11 cellular contexts compared by ENCODE assay signal in the genomic region with DNA sequence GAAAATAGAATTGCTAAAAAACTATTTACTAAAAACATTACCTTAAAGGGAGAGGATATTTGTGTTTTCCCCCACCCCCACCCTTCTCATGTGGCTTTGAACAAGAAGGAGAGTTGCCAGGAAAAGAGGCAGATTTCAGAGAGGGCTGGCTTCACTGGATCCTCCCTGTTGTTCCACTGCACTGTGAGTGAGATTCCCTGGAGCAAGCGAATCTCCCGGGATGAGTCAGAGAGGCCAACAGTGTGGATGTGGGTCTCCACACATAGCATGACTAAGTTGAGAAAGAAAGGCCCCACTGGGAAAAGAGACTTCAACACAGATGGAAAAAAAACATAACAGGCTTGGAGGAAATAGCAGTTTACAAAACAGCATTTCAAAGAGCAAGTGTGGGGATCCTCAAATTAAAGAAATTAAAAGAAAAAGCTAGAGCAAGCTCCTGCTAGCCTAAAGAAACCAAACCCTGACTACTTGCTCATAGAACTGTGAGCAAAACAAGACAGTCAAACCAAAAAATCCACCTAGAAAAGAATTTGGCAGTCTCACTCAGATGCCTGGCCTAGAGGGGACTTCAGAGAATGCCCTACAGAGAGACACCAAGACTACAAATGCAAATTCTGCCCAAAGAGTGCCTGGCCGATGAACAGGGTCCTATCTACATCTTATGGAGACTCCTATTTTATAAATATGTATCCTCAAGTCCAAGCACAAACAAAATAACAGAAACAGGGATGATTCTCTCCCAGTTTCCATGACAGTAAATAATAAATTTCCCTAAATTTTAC. TPM values are rescaled to one million over a fixed set of nuclear protein-coding genes. Genes with fewer than 3 reads are reported as not detected.
DNase-seq lines count a peak whose midpoint lies in the region; ATAC-seq and TF ChIP-seq lines count a peak whose summit lies in the region.
"Had no signal": no experiment of that assay in that cellular context is flagged by ENCODE, and none has a peak within 500 bp of the region (broad histone marks: within the 10 kb centered on the region; RNA-seq: fewer than 3 reads in every experiment).

No MANE protein-coding gene starts in this region.

- no peaks in the 10 kb centered on the region for H3K9me3 Mint-ChIP-seq in GM23338
- no peaks in the 10 kb centered on the region for H3K9me3 Mint-ChIP-seq in activated CD4-positive, alpha-beta T cell treated with anti-CD3 and anti-CD28 coated beads, Interleukin-2, amount 10 ng/mL, durations not matched to agents 7 days and 5 days
- H3K9me3 Mint-ChIP-seq: nephron progenitor cell had no signal

- TF ChIP-seq POLR2A in heart left ventricle (IDR thresholded peaks at IDR 0.05) = peak in 1 of 2 donors; percentile 34

- H3K4me3 Mint-ChIP-seq in GM23338 = no peak overlapping the region; the same call in 2 of the 3 replicates
- H3K4me3 Mint-ChIP-seq in activated CD4-positive, alpha-beta T cell treated with anti-CD3 and anti-CD28 coated beads, Interleukin-2, amount 10 ng/mL, durations not matched to agents 7 days and 5 days = no peak overlapping the region
- H3K4me3 Mint-ChIP-seq: activated naive CD8-positive, alpha-beta T cell; nephron progenitor cell had no signal

- H3K9me3 ChIP-seq in adipocyte (ENCODE audit: control insufficient read depth, low read length) (no peaks in the 10 kb centered on the region), heart left ventricle (no peaks in the 10 kb centered on the region)
- H3K9me3 ChIP-seq: Peyer's patch had no signal

- intact Hi-C loops in heart left ventricle (cut with DNase I) = loop anchor here (1.0 to 10.0 kb wide), 18 partner anchors 32 to 334 kb away; a partner anchor contains a TSS

- DNase-seq in GM23338 (ENCODE audit: low spot score) = no peak
- DNase-seq in adipocyte (ENCODE audit: low read depth) = peak; percentile 97
- DNase-seq in heart left ventricle = peak; percentile 64 to 83 (median 68)
- no peak for DNase-seq in globus pallidus (ENCODE audit: low spot score)
- DNase-seq in activated CD4-positive, alpha-beta T cell treated with anti-CD3 and anti-CD28 coated beads, Interleukin-2, amount 10 ng/mL, durations not matched to agents 7 days and 5 days = no peak
- no peak for DNase-seq in DMS114 treated with DMSO at 0.1 percent for 48 hours (lab: John Stamatoyannopoulos, UW; ENCODE audit: unreplicated experiment)
- no peak for DNase-seq in activated gamma-delta T cell (lab: John Stamatoyannopoulos, UW)
- DNase-seq: nephron progenitor cell had no signal

- H3K36me3 ChIP-seq in GM23338 (ENCODE audit: insufficient read depth) = no peaks in the 10 kb centered on the region
- peaks cover 50% of the 10 kb centered on the region for H3K36me3 ChIP-seq in adipocyte (ENCODE audit: control insufficient read depth, insufficient read depth, low read length, severe bottlenecking)
- H3K36me3 ChIP-seq in heart left ventricle = peaks cover 0 to 60% (median 8%) of the 10 kb centered on the region in 9 donors
- H3K36me3 ChIP-seq: Peyer's patch had no signal

- peak overlapping the region; percentile 93; the same call in 1 of the 2 replicates for H3K4me2 ChIP-seq in GM23338

- CTCF ChIA-PET in activated CD4-positive, alpha-beta T cell treated with anti-CD3 and anti-CD28 coated beads, Interleukin-2, amount 10 ng/mL, durations not matched to agents 7 days and 5 days (lab: Charles Lee) = no interaction called here

- peaks cover 14% of the 10 kb centered on the region for H3K27me3 ChIP-seq in GM23338 (ENCODE audit: insufficient read depth)
- no peaks in the 10 kb centered on the region for H3K27me3 ChIP-seq in adipocyte (replicated peaks; ENCODE audit: control insufficient read depth, insufficient read depth, low read length)
- H3K27me3 ChIP-seq in heart left ventricle = peaks cover 0 to 24% (median 0%) of the 10 kb centered on the region in 9 donors
- H3K27me3 ChIP-seq: Peyer's patch had no signal

- peaks cover 36% of the 10 kb centered on the region for H3K27me3 Mint-ChIP-seq in GM23338 (ENCODE audit: insufficient read depth, low read depth, poor library complexity)
- peaks cover 75% of the 10 kb centered on the region for H3K27me3 Mint-ChIP-seq in activated CD4-positive, alpha-beta T cell treated with anti-CD3 and anti-CD28 coated beads, Interleukin-2, amount 10 ng/mL, durations not matched to agents 7 days and 5 days

- TF ChIP-seq CTCF in GM23338 (conservative IDR thresholded peaks at IDR 0.05; ENCODE audit: low read depth in 2 of 2) (no peak), heart left ventricle (IDR thresholded peaks at IDR 0.05) (no peak)

- 11 to 18% (median 13%) methylated on average over 3 of the region's 3 CpGs for WGBS in heart left ventricle, 4 donors

- ATAC-seq in GM23338 (no peak), heart left ventricle (peak in 3 of 4 donors; percentile 20 to 50 (median 38))

- no peak overlapping the region for H3K27ac Mint-ChIP-seq in GM23338
- no peak overlapping the region for H3K27ac Mint-ChIP-seq in activated CD4-positive, alpha-beta T cell treated with anti-CD3 and anti-CD28 coated beads, Interleukin-2, amount 10 ng/mL, durations not matched to agents 7 days and 5 days
- H3K27ac Mint-ChIP-seq: activated naive CD8-positive, alpha-beta T cell had no signal

- no peak overlapping the region for H3K27ac ChIP-seq in GM23338 (ENCODE audit: low read depth)
- peak overlapping the region; percentile 91 to 99 (median 98) for H3K27ac ChIP-seq in heart left ventricle
- peak overlapping the region in 19 of 21 experiments; percentile 3 to 96 (median 78) for H3K27ac ChIP-seq in skin epidermis

- H3K4me1 ChIP-seq in GM23338 (ENCODE audit: insufficient read depth) (peaks cover 28% of the 10 kb centered on the region), adipocyte (ENCODE audit: control insufficient read depth, insufficient read depth, low read length) (peaks cover 51% of the 10 kb centered on the region), heart left ventricle (peaks cover 3 to 73% (median 53%) of the 10 kb centered on the region in 12 donors)

- H3K36me3 Mint-ChIP-seq in GM23338 (ENCODE audit: low read depth) = no peaks in the 10 kb centered on the region
- H3K36me3 Mint-ChIP-seq in activated CD4-positive, alpha-beta T cell treated with anti-CD3 and anti-CD28 coated beads, Interleukin-2, amount 10 ng/mL, durations not matched to agents 7 days and 5 days (ENCODE audit: low read depth) = no peaks in the 10 kb centered on the region
- H3K36me3 Mint-ChIP-seq: activated naive CD8-positive, alpha-beta T cell had no signal

- H3K9me2 ChIP-seq in GM23338 (ENCODE audit: insufficient read depth) = no peaks in the 10 kb centered on the region

- no peaks in the 10 kb centered on the region for H4K20me1 ChIP-seq in GM23338 (replicated peaks; ENCODE audit: insufficient read depth)

- no peak overlapping the region for H3K4me3 ChIP-seq in GM23338
- peak overlapping the region; percentile 93 for H3K4me3 ChIP-seq in adipocyte (ENCODE audit: low read length)
- peak overlapping the region; percentile 70 to 92 (median 86) for H3K4me3 ChIP-seq in heart left ventricle
- peak overlapping the region in 4 of 7 experiments; percentile 50 to 56 (median 54) for H3K4me3 ChIP-seq in skin epidermis

- no peaks in the 10 kb centered on the region for H3K79me2 ChIP-seq in GM23338 (replicated peaks; ENCODE audit: insufficient read depth)

- no peak overlapping the region for H2AFZ ChIP-seq in GM23338

- peaks cover 31% of the 10 kb centered on the region for H3K4me1 Mint-ChIP-seq in GM23338
- peaks cover 23% of the 10 kb centered on the region for H3K4me1 Mint-ChIP-seq in activated CD4-positive, alpha-beta T cell treated with anti-CD3 and anti-CD28 coated beads, Interleukin-2, amount 10 ng/mL, durations not matched to agents 7 days and 5 days

- no peaks in the 10 kb centered on the region for H3F3A ChIP-seq in GM23338 (replicated peaks; ENCODE audit: low read depth)

- H3K9ac ChIP-seq in adipocyte (ENCODE audit: low read length) = peak overlapping the region; percentile 100

- POLR2A ChIA-PET in activated CD4-positive, alpha-beta T cell treated with anti-CD3 and anti-CD28 coated beads, Interleukin-2, amount 10 ng/mL, durations not matched to agents 7 days and 5 days (lab: Charles Lee) = no interaction called here

TF ChIP-seq in GM23338, 12 proteins besides CTCF, POLR2A, EP300 and RAD21 (continues in another document):
- no peak for TF ChIP-seq EZH2phosphoT487 (IDR thresholded peaks at IDR 0.05; ENCODE audit: unreplicated experiment)
- TF ChIP-seq ZNF114 (CRISPR knock-in tag; IDR thresholded peaks at IDR 0.05) = no peak
- no peak for TF ChIP-seq ZNF331 (CRISPR knock-in tag; IDR thresholded peaks at IDR 0.05; ENCODE audit: low read depth)
- TF ChIP-seq, protein P1, sequence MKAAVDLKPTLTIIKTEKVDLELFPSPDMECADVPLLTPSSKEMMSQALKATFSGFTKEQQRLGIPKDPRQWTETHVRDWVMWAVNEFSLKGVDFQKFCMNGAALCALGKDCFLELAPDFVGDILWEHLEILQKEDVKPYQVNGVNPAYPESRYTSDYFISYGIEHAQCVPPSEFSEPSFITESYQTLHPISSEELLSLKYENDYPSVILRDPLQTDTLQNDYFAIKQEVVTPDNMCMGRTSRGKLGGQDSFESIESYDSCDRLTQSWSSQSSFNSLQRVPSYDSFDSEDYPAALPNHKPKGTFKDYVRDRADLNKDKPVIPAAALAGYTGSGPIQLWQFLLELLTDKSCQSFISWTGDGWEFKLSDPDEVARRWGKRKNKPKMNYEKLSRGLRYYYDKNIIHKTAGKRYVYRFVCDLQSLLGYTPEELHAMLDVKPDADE (IDR thresholded peaks at IDR 0.05) = no peak
- no peak for TF ChIP-seq JUNB (IDR thresholded peaks at IDR 0.05; ENCODE audit: unreplicated experiment)

RNA-seq across cellular contexts. Expression of a gene that starts 3.4 kb away (rescaled TPM):
- 16.0 and 22.5 TPM in 2 replicates for total RNA-seq in GM23338 (2014; rRNA removed; shearing (Covaris generic))
- 16.0 and 21.1 TPM in 2 replicates for polyA plus RNA-seq in GM23338 (2016; fragmentation: Nextera tagmentation; extraction: Ambion mirVana)
- 100 to 1,000 TPM; 216 to 408 (median 281) TPM for total RNA-seq in heart left ventricle
- polyA plus RNA-seq in heart left ventricle = 100 to 1,000 TPM; 125 to 297 TPM
- total RNA-seq in activated CD4-positive, alpha-beta T cell treated with anti-CD3 and anti-CD28 coated beads, Interleukin-2, amount 10 ng/mL, durations not matched to agents 7 days and 5 days = not detected

RNA-seq across cellular contexts. Expression of a gene that starts 28.7 kb away (rescaled TPM):
- total RNA-seq in GM23338 (2014; rRNA removed; shearing (Covaris generic)) = 3.5 and 6.6 TPM in 2 replicates
- polyA plus RNA-seq in GM23338 (2016; fragmentation: Nextera tagmentation; extraction: Ambion mirVana) (4.2 and 5.4 TPM in 2 replicates), heart left ventricle (100 to 1,000 TPM in 1 of 2 donors, 10 to 100 TPM in 1; 66.3 to 236 TPM)
- 100 to 1,000 TPM; 189 to 345 (median 237) TPM for total RNA-seq in heart left ventricle
- not detected for total RNA-seq in activated CD4-positive, alpha-beta T cell treated with anti-CD3 and anti-CD28 coated beads, Interleukin-2, amount 10 ng/mL, durations not matched to agents 7 days and 5 days

Comparison
In these comparisons a context has a peak if more than half of its experiments do, and no peak if none do; other contexts are left out.
1. DNase-seq: peak in adipocyte (single experiment) and heart left ventricle (5 of 5); none in GM23338 (single experiment), globus pallidus (single experiment), activated CD4-positive, alpha-beta T cell treated with anti-CD3 and anti-CD28 coated beads, Interleukin-2, amount 10 ng/mL, durations not matched to agents 7 days and 5 days (single experiment), DMS114 treated with DMSO at 0.1 percent for 48 hours (single experiment) and activated gamma-delta T cell (single experiment).
2. RNA of a gene that starts 3.4 kb away (total RNA-seq): 216 to 408 TPM in heart left ventricle and 16.0 to 22.5 TPM in GM23338; not detected in activated CD4-positive, alpha-beta T cell treated with anti-CD3 and anti-CD28 coated beads, Interleukin-2, amount 10 ng/mL, durations not matched to agents 7 days and 5 days; every median in the first group is over 10 times any median in the second.
3. RNA of a gene that starts 28.7 kb away (total RNA-seq): 189 to 345 TPM in heart left ventricle; 3.5 to 6.6 TPM in GM23338 and not detected in activated CD4-positive, alpha-beta T cell treated with anti-CD3 and anti-CD28 coated beads, Interleukin-2, amount 10 ng/mL, durations not matched to agents 7 days and 5 days; every median in the first group is over 10 times any median in the second.